16 cellular contexts compared by ENCODE assay signal in the genomic region with DNA sequence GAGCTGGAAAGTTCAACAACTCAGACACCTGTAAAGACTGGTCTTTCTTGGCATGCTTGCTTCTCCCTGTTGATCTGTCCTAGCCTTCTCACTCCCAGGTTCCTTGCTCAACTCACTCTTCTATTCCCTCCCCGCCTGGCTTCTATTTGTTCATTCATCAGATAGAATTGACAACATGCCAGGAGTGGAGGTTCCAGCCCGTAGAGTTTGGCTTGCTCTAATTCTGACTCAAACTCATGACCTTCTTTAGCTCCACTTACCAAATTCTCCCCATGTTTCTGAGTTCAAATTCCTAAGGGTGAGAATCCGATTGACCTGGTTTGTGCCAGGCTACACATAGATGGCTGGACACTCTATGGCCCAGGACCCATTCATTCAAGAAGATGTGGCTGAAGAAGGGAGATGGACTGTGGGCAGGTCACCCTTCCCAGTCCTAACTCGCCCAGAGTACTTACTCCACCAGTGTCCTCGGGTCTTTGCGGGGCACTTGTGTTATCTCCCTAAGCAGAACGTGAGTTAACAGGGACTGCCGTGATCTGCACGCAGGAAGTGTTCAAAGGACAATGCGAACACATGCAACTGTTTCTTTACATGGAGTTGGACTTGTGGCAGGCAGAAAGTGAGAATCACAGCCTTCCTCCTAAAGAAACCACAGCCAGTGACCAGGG. TPM values are rescaled to one million over a fixed set of nuclear protein-coding genes. Genes with fewer than 3 reads are reported as not detected.
DNase-seq lines count a peak whose midpoint lies in the region; ATAC-seq and TF ChIP-seq lines count a peak whose summit lies in the region.
"Had no signal": no experiment of that assay in that cellular context is flagged by ENCODE, and none has a peak within 500 bp of the region (broad histone marks: within the 10 kb centered on the region; RNA-seq: fewer than 3 reads in every experiment).

No MANE protein-coding gene starts in this region.

- peak; percentile 51 for ATAC-seq in omental fat pad (ENCODE audit: low FRiP score)
- no peak for ATAC-seq in GM21526 (IDR thresholded peaks at IDR 0.05; ENCODE audit: low FRiP score, unreplicated experiment)
- ATAC-seq: activated CD8-positive, alpha-beta T cell treated with anti-CD3 and anti-CD28 coated beads for 36 hours; activated T-cell treated with anti-CD3 and anti-CD28 coated beads, Interleukin-2, amount 50 U/mL, for 72 hours had no signal

- H3K27ac Mint-ChIP-seq in T-helper 2 cell treated with Interferon-gamma antibody and Interleukin-4, amounts not matched to agents 5 μg/mL and 100 μg/mL, for 36 hours: no peak overlapping the region
- H3K27ac Mint-ChIP-seq: activated CD8-positive, alpha-beta T cell treated with anti-CD3 and anti-CD28 coated beads for 36 hours; activated T-cell treated with anti-CD3 and anti-CD28 coated beads, Interleukin-2, amount 50 U/mL, for 72 hours had no signal

- peak; percentile 22 for DNase-seq in EH (ENCODE audit: low read depth)
- peak; percentile 57 to 72 for DNase-seq in NCI-H446 (lab: John Stamatoyannopoulos, UW)
- peak; percentile 60 for DNase-seq in fibroblast of gingiva (ENCODE audit: low read depth)
- DNase-seq in omental fat pad (ENCODE audit: low spot score): no peak
- DNase-seq in activated gamma-delta T cell treated with Interleukin-2 at 50 U/mL for 16 hours: no peak
- DNase-seq in T-helper 2 cell: no peak
- no peak for DNase-seq in T-helper 2 cell treated with Interferon-gamma antibody and Interleukin-4, amounts not matched to agents 5 μg/mL and 100 μg/mL, for 36 hours (ENCODE audit: low spot score)
- DNase-seq: activated CD8-positive, alpha-beta T cell treated with anti-CD3 and anti-CD28 coated beads for 36 hours; activated T-cell treated with anti-CD3 and anti-CD28 coated beads, Interleukin-2, amount 50 U/mL, for 72 hours; head of caudate nucleus; midbrain; nucleus accumbens; Peyer's patch; stimulated activated CD4-positive, alpha-beta T cell treated with anti-CD3 and anti-CD28 coated beads, Interleukin-4, amount 100 ng/mL, for 4 hours; WERI-Rb-1 had no signal

- no peaks in the 10 kb centered on the region for H3K9me3 Mint-ChIP-seq in T-helper 2 cell treated with Interferon-gamma antibody and Interleukin-4, amounts not matched to agents 5 μg/mL and 100 μg/mL, for 36 hours
- H3K9me3 Mint-ChIP-seq: activated CD8-positive, alpha-beta T cell treated with anti-CD3 and anti-CD28 coated beads for 36 hours; activated T-cell treated with anti-CD3 and anti-CD28 coated beads, Interleukin-2, amount 50 U/mL, for 72 hours had no signal

- no peaks in the 10 kb centered on the region for H3K27me3 Mint-ChIP-seq in T-helper 2 cell treated with Interferon-gamma antibody and Interleukin-4, amounts not matched to agents 5 μg/mL and 100 μg/mL, for 36 hours (ENCODE audit: low read depth)
- H3K27me3 Mint-ChIP-seq: activated CD8-positive, alpha-beta T cell treated with anti-CD3 and anti-CD28 coated beads for 36 hours had no signal

- TF ChIP-seq CTCF in omental fat pad (IDR thresholded peaks at IDR 0.05): no peak

- H3K4me3 Mint-ChIP-seq in T-helper 2 cell treated with Interferon-gamma antibody and Interleukin-4, amounts not matched to agents 5 μg/mL and 100 μg/mL, for 36 hours: no peak overlapping the region
- H3K4me3 Mint-ChIP-seq: activated CD8-positive, alpha-beta T cell treated with anti-CD3 and anti-CD28 coated beads for 36 hours; activated T-cell treated with anti-CD3 and anti-CD28 coated beads, Interleukin-2, amount 50 U/mL, for 72 hours had no signal

- peaks cover 11% of the 10 kb centered on the region for H3K4me1 Mint-ChIP-seq in T-helper 2 cell treated with Interferon-gamma antibody and Interleukin-4, amounts not matched to agents 5 μg/mL and 100 μg/mL, for 36 hours (ENCODE audit: low read depth)

- H3K36me3 Mint-ChIP-seq in T-helper 2 cell treated with Interferon-gamma antibody and Interleukin-4, amounts not matched to agents 5 μg/mL and 100 μg/mL, for 36 hours (ENCODE audit: low read depth): no peaks in the 10 kb centered on the region

RNA-seq across cellular contexts. Expression of a gene that starts 4.0 kb away (rescaled TPM):
- total RNA-seq in omental fat pad: 1 to 10 TPM; 1.7 to 4.1 (median 3.0) TPM

Comparison
In these comparisons a context has a peak if more than half of its experiments do, and no peak if none do; other contexts are left out.
1. DNase-seq: peak in EH (single experiment), NCI-H446 (2 of 2) and fibroblast of gingiva (single experiment); none in omental fat pad (single experiment), activated gamma-delta T cell treated with Interleukin-2 at 50 U/mL for 16 hours (single experiment), T-helper 2 cell (0 of 5) and T-helper 2 cell treated with Interferon-gamma antibody and Interleukin-4, amounts not matched to agents 5 μg/mL and 100 μg/mL, for 36 hours (single experiment).